In the genomic region with DNA sequence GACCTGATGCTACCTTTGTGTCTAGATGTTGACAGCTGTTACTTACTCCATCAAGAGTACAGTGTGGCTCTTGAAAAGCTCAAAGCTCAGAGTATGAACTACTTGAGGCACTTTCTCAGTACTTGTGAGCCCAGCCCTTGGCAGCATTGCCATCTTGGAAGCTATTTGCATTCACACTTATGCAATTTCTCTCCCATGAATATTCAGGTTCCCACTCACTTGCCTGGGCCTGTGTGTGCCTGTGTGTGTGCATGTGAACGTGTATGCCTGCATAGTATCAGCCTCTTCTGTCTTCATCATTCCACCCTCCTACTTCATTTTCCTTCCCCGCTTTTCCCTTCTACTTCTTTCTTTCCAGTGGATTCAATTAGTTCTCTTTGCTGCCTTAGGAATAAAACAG, we compare ENCODE assay signal across 34 cellular contexts. TPM values are rescaled to one million over a fixed set of nuclear protein-coding genes. Genes with fewer than 3 reads are reported as not detected.
"Had no signal": no experiment of that assay in that cellular context is flagged by ENCODE, and none has a peak within 500 bp of the region (broad histone marks: within the 10 kb centered on the region; RNA-seq: fewer than 3 reads in every experiment).

No MANE protein-coding gene starts in this region.

- H2AFZ ChIP-seq: parathyroid adenoma had no signal

- H3K4me1 ChIP-seq: heart left ventricle, lower lobe of right lung, parathyroid adenoma, psoas muscle, right atrium auricular region, right lobe of liver, testis, thyroid gland, transverse colon, upper lobe of left lung, vagina had no signal

- H3K27me3 ChIP-seq: heart left ventricle, right atrium auricular region, right lobe of liver, testis, thyroid gland, transverse colon, upper lobe of left lung, vagina had no signal

- H3K9ac ChIP-seq: parathyroid adenoma had no signal

- H3K4me2 ChIP-seq: smooth muscle cell had no signal

- H3K4me3 ChIP-seq: heart left ventricle, lower lobe of right lung, psoas muscle, right atrium auricular region, right lobe of liver, smooth muscle cell, testis, thyroid gland, transverse colon, upper lobe of left lung, vagina had no signal

- DNase-seq: heart left ventricle; hypothalamus; immature natural killer cell; islet precursor cell; lower lobe of right lung; mammary epithelial cell; mesenchymal stem cell; naive B cell; natural killer cell; nephron progenitor cell; nucleus accumbens; psoas muscle; right lobe of liver; stimulated activated CD4-positive, alpha-beta T cell treated with anti-CD3 and anti-CD28 coated beads, Interleukin-1b, Interleukin-23, amount 100 ng/mL, for 48 hours; stimulated activated CD4-positive, alpha-beta T cell treated with anti-CD3 and anti-CD28 coated beads, Interleukin-2, amount 100 ng/mL, for 48 hours; stimulated activated CD4-positive, alpha-beta T cell treated with anti-CD3 and anti-CD28 coated beads, Interleukin-4, amount 100 ng/mL, for 4 hours; stimulated activated CD8-positive, alpha-beta memory T cell treated with anti-CD3 and anti-CD28 coated beads, Interleukin-4, amount 100 ng/mL, for 48 hours; stimulated activated naive CD4-positive, alpha-beta T cell treated with Interleukin-2 at 50 U/mL for 16 hours; stimulated activated naive CD8-positive, alpha-beta T cell treated with anti-CD3 and anti-CD28 coated beads, Interleukin-15, amount 100 ng/mL, for 72 hours; substantia nigra; testis; thyroid gland; transverse colon; upper lobe of left lung had no signal

- H3K36me3 ChIP-seq: heart left ventricle, lower lobe of right lung, right atrium auricular region, right lobe of liver, thyroid gland, transverse colon, upper lobe of left lung, vagina had no signal

- H3K27ac ChIP-seq: heart left ventricle, lower lobe of right lung, parathyroid adenoma, psoas muscle, right atrium auricular region, right lobe of liver, testis, thyroid gland, transverse colon, upper lobe of left lung, vagina had no signal

- H3K9me3 ChIP-seq: lower lobe of right lung, psoas muscle, right atrium auricular region, right lobe of liver, testis, thyroid gland, transverse colon, upper lobe of left lung, vagina had no signal

RNA-seq across cellular contexts. Expression of gene HS3ST4, which starts 58.7 kb away (rescaled TPM):
- total RNA-seq: heart left ventricle, liver, mammary epithelial cell, mononuclear cell, natural killer cell, osteocyte, posterior vena cava, psoas muscle, renal cortical epithelial cell, right atrium auricular region, right lobe of liver, skeletal muscle tissue, transverse colon had no signal
- polyA plus RNA-seq: heart left ventricle, immature natural killer cell, liver, mammary epithelial cell had no signal
